ENCODE assay signal across 19 cellular contexts in the genomic region with DNA sequence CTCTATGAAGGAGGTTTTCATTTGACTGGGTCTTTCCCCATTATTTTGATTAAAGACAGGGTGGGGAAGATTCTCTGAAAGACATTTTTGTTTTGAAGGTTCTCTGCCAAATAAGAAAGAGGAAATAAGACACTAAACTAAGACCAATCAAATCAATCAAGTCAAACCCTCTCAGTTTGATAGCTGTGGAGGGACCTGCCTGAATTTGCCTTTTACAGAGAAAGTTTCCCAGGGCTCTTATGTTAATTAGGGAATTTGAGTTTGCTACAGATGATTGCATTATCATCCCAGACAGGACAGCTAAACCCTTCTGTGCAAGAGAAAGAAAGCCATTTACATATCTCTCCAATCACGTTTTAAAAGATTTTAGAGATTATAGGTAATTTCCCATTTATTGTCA.
DNase-seq lines count a peak whose midpoint lies in the region; ATAC-seq and TF ChIP-seq lines count a peak whose summit lies in the region.
"Had no signal": no experiment of that assay in that cellular context is flagged by ENCODE, and none has a peak within 500 bp of the region (broad histone marks: within the 10 kb centered on the region; RNA-seq: fewer than 3 reads in every experiment).

No MANE protein-coding gene starts in this region.

- peak; percentile 24 for ATAC-seq in GM18868 (IDR thresholded peaks at IDR 0.05; ENCODE audit: unreplicated experiment)
- no peak for ATAC-seq in GM21447 (IDR thresholded peaks at IDR 0.05; ENCODE audit: unreplicated experiment)
- ATAC-seq: PC-3 had no signal

- no peak overlapping the region for H2BK15ac ChIP-seq in H9 (ENCODE audit: low read depth, low read length)

- TF ChIP-seq CTCF in H9 (conservative IDR thresholded peaks at IDR 0.05) (no peak), OCI-LY3 (IDR thresholded peaks at IDR 0.05; ENCODE audit: low read depth, low read length) (no peak)

- WGBS in H9 (ENCODE audit: extremely low coverage, insufficient read length, low lambda C conversion rate) = no CpG with 5 or more reads among the region's 1 CpG

- H2BK20ac ChIP-seq in H9 (ENCODE audit: low read depth, low read length, poor library complexity, severe bottlenecking) = no peak overlapping the region

- H2BK120ac ChIP-seq in H9 (ENCODE audit: low read depth, low read length, poor library complexity, severe bottlenecking) = no peak overlapping the region

- no peaks in the 10 kb centered on the region for H3K79me1 ChIP-seq in H9 (ENCODE audit: insufficient read depth, low read depth, low read length, poor library complexity, severe bottlenecking)

- H3K27ac Mint-ChIP-seq in H9 = peak overlapping the region in 2 of 3 experiments; percentile 5 to 67; a peak in 2 of 7 replicates
- H3K27ac Mint-ChIP-seq: T-helper 1 cell treated with Interleukin-12 subunit alpha and Interleukin-12 subunit beta and Interleukin-4 antibody, amounts not matched to agents 30 μg/mL and 1 μg/mL, for 36 hours had no signal

- H3K4me3 Mint-ChIP-seq in H9 = no peak overlapping the region
- H3K4me3 Mint-ChIP-seq: T-helper 1 cell treated with Interleukin-12 subunit alpha and Interleukin-12 subunit beta and Interleukin-4 antibody, amounts not matched to agents 30 μg/mL and 1 μg/mL, for 36 hours had no signal

- no peak overlapping the region for H3K56ac ChIP-seq in H9 (ENCODE audit: insufficient read length, low read depth, low read length)

- no peak overlapping the region for H3T11ph ChIP-seq in H9 (ENCODE audit: low read length)

- no peak overlapping the region for H4K8ac ChIP-seq in H9 (replicated peaks; ENCODE audit: insufficient read length, low read depth, low read length)

- H3K79me2 ChIP-seq in H9 (ENCODE audit: insufficient read depth, low read length) (no peaks in the 10 kb centered on the region), OCI-LY3 (ENCODE audit: low read length) (no peaks in the 10 kb centered on the region)

- no peak for DNase-seq in H9
- DNase-seq in DMS153 treated with DMSO at 0.1 percent for 48 hours (lab: John Stamatoyannopoulos, UW; ENCODE audit: unreplicated experiment) = no peak
- DNase-seq in NCI-H69 (lab: John Stamatoyannopoulos, UW) = no peak
- DNase-seq in NCI-H2081 (lab: John Stamatoyannopoulos, UW) = no peak
- DNase-seq: BE2C, DMS79, Kasumi-1, NCI-H1417, NCI-H187 treated with DMSO at 0.1 percent for 48 hours, NCI-H226, NCI-H524 treated with DMSO at 0.1 percent for 48 hours, PC-3, RPMI8226, SHP77, T1000 had no signal

- H3K27me3 ChIP-seq in H9 (ENCODE audit: insufficient read depth, low read length) = no peaks in the 10 kb centered on the region
- H3K27me3 ChIP-seq in OCI-LY3 (ENCODE audit: low read depth, low read length) = no peaks in the 10 kb centered on the region
- H3K27me3 ChIP-seq: BE2C had no signal

- H3K9me3 Mint-ChIP-seq in H9 = no peaks in the 10 kb centered on the region; a peak in 2 of 5 replicates

- no peak overlapping the region for H2BK12ac ChIP-seq in H9 (ENCODE audit: insufficient read length, low read depth, low read length)

- no peak overlapping the region for H3K18ac ChIP-seq in H9 (ENCODE audit: insufficient read length, low read depth, low read length)

- H3K36me3 Mint-ChIP-seq in H9 (ENCODE audit: insufficient read depth in 1 of 3, low read depth in 3 of 3) = no peaks in the 10 kb centered on the region; a peak in 1 of 7 replicates

- no peak overlapping the region for H2AK5ac ChIP-seq in H9 (ENCODE audit: insufficient read length, low read length)

- H3K4me1 ChIP-seq in H9 (ENCODE audit: insufficient read depth, low read length) = no peaks in the 10 kb centered on the region; the same call in 1 of the 2 replicates
- H3K4me1 ChIP-seq in OCI-LY3 (ENCODE audit: low read length) = peaks cover 19% of the 10 kb centered on the region
- H3K4me1 ChIP-seq: BE2C had no signal

- H3K4me1 Mint-ChIP-seq in H9 = peaks cover 9 to 11% of the 10 kb centered on the region in 2 experiments

- H3K9ac ChIP-seq in H9 (ENCODE audit: extremely low read depth, insufficient read length, low read length) (no peak overlapping the region), OCI-LY3 (ENCODE audit: low read length) (no peak overlapping the region)

- no peak overlapping the region for H4K91ac ChIP-seq in H9 (ENCODE audit: insufficient read length, low read depth, low read length)

- no peak overlapping the region for H3K14ac ChIP-seq in H9 (ENCODE audit: insufficient read depth, low read length)

- no peak overlapping the region for H3K4me2 ChIP-seq in H9 (ENCODE audit: insufficient read depth, insufficient read length, low read length)
- peak overlapping the region; percentile 51 for H3K4me2 ChIP-seq in OCI-LY3 (ENCODE audit: low read length)

- H3K36me3 ChIP-seq in OCI-LY3 (replicated peaks; ENCODE audit: low read depth, low read length) = no peaks in the 10 kb centered on the region
- H3K36me3 ChIP-seq: BE2C had no signal

- H3K23me2 ChIP-seq in H9 (ENCODE audit: insufficient read length, low read depth, low read length, poor library complexity, severe bottlenecking) = no peaks in the 10 kb centered on the region

- H3K9me3 ChIP-seq in H9 (ENCODE audit: control insufficient read depth, low read depth, low read length) = no peaks in the 10 kb centered on the region
- H3K9me3 ChIP-seq in OCI-LY3 (ENCODE audit: insufficient read depth, low read length) = no peaks in the 10 kb centered on the region
- H3K9me3 ChIP-seq: BE2C had no signal

- no peaks in the 10 kb centered on the region for H4K20me1 ChIP-seq in H9 (ENCODE audit: control insufficient read depth, insufficient read depth, insufficient read length)
- no peaks in the 10 kb centered on the region for H4K20me1 ChIP-seq in OCI-LY3 (ENCODE audit: insufficient read depth, low read length)

- H3K4ac ChIP-seq in H9 (ENCODE audit: low read depth, low read length) = no peak overlapping the region

- H2AFZ ChIP-seq in H9 (ENCODE audit: low read length) = no peak overlapping the region
- H2AFZ ChIP-seq in OCI-LY3 (ENCODE audit: low read depth, low read length) = no peak overlapping the region

- no peak overlapping the region for H2BK5ac ChIP-seq in H9 (ENCODE audit: insufficient read length, low read length)

- no peak overlapping the region for H3K23ac ChIP-seq in H9 (ENCODE audit: insufficient read length, low read depth, low read length)

- H3K27me3 Mint-ChIP-seq in H9 (ENCODE audit: low read depth) = no peaks in the 10 kb centered on the region

- no peak overlapping the region for H4K5ac ChIP-seq in H9 (ENCODE audit: insufficient read length, low read depth, low read length)

- no peak overlapping the region for H3K27ac ChIP-seq in H9 (ENCODE audit: insufficient read length, low read depth, low read length)
- peak overlapping the region; percentile 60 for H3K27ac ChIP-seq in OCI-LY3 (ENCODE audit: low read length)

- H3K4me3 ChIP-seq in OCI-LY3 (ENCODE audit: low read length) = peak overlapping the region; percentile 6; the same call in 1 of the 2 replicates
